14 cellular contexts compared by ENCODE assay signal in the genomic region with DNA sequence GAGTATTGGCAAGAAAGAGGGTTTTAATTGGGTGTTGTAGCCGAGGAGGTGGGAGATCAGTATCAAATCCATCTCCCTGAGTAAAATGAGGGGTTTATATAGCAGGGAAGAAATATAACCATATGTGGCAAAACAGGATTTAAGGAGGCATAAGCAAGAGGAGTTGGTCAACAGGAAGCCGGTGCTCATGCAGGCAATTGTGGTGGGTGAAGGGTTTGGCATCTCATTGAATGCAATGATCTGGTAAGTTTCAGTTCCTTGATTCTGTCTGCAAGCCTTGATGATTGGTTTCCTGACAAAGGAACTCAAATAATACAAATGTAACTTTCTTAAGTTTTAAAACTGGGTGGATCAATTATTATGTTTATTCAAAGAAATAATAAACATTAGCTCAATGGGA.
DNase-seq lines count a peak whose midpoint lies in the region; ATAC-seq lines count a peak whose summit lies in the region.
"Had no signal": no experiment of that assay in that cellular context is flagged by ENCODE, and none has a peak within 500 bp of the region (broad histone marks: within the 10 kb centered on the region; RNA-seq: fewer than 3 reads in every experiment).

No MANE protein-coding gene starts in this region.

- CTCF ChIA-PET in activated naive CD4-positive, alpha-beta T cell treated with anti-CD3 and anti-CD28 coated beads, Interleukin-2, amount 10 ng/mL, durations not matched to agents 7 days and 5 days (lab: Charles Lee), result no interaction called here

- H3K4me3 Mint-ChIP-seq in activated naive CD4-positive, alpha-beta T cell treated with anti-CD3 and anti-CD28 coated beads, Interleukin-2, amount 10 ng/mL, durations not matched to agents 7 days and 5 days, result no peak overlapping the region
- H3K4me3 Mint-ChIP-seq: central memory CD8-positive, alpha-beta T cell; natural killer cell had no signal

- no peaks in the 10 kb centered on the region for H3K4me1 Mint-ChIP-seq in activated naive CD4-positive, alpha-beta T cell treated with anti-CD3 and anti-CD28 coated beads, Interleukin-2, amount 10 ng/mL, durations not matched to agents 7 days and 5 days
- H3K4me1 Mint-ChIP-seq: central memory CD8-positive, alpha-beta T cell; natural killer cell had no signal

- peak; percentile 99 for ATAC-seq in GM18858 (IDR thresholded peaks at IDR 0.05; ENCODE audit: unreplicated experiment)
- ATAC-seq in GM21737 (IDR thresholded peaks at IDR 0.05; ENCODE audit: unreplicated experiment), result peak; percentile 90
- peak; percentile 97 for ATAC-seq in HG03460 (IDR thresholded peaks at IDR 0.05; ENCODE audit: unreplicated experiment)
- ATAC-seq: natural killer cell had no signal

- peak; percentile 16 for DNase-seq in globus pallidus (ENCODE audit: low spot score)
- no peak for DNase-seq in GDM1 (lab: John Stamatoyannopoulos, UW)
- no peak for DNase-seq in activated naive CD4-positive, alpha-beta T cell treated with anti-CD3 and anti-CD28 coated beads, Interleukin-2, amount 10 ng/mL, durations not matched to agents 7 days and 5 days
- no peak for DNase-seq in NCI-H1417 treated with DMSO at 0.1 percent for 48 hours (lab: John Stamatoyannopoulos, UW)
- DNase-seq in mucosa of gallbladder (ENCODE audit: low spot score), result no peak
- DNase-seq: heart right ventricle; natural killer cell; NCI-H1417; stimulated activated CD4-positive, alpha-beta T cell treated with anti-CD3 and anti-CD28 coated beads, Interleukin-4, amount 100 ng/mL, for 4 hours; uterus had no signal

- H3K27me3 Mint-ChIP-seq in activated naive CD4-positive, alpha-beta T cell treated with anti-CD3 and anti-CD28 coated beads, Interleukin-2, amount 10 ng/mL, durations not matched to agents 7 days and 5 days, result no peaks in the 10 kb centered on the region
- H3K27me3 Mint-ChIP-seq: central memory CD8-positive, alpha-beta T cell had no signal

- H3K36me3 Mint-ChIP-seq in activated naive CD4-positive, alpha-beta T cell treated with anti-CD3 and anti-CD28 coated beads, Interleukin-2, amount 10 ng/mL, durations not matched to agents 7 days and 5 days, result no peaks in the 10 kb centered on the region
- H3K36me3 Mint-ChIP-seq: natural killer cell had no signal

- no peak overlapping the region for H3K27ac Mint-ChIP-seq in activated naive CD4-positive, alpha-beta T cell treated with anti-CD3 and anti-CD28 coated beads, Interleukin-2, amount 10 ng/mL, durations not matched to agents 7 days and 5 days
- H3K27ac Mint-ChIP-seq: natural killer cell had no signal

- no peaks in the 10 kb centered on the region for H3K9me3 Mint-ChIP-seq in activated naive CD4-positive, alpha-beta T cell treated with anti-CD3 and anti-CD28 coated beads, Interleukin-2, amount 10 ng/mL, durations not matched to agents 7 days and 5 days
